In the genomic region with DNA sequence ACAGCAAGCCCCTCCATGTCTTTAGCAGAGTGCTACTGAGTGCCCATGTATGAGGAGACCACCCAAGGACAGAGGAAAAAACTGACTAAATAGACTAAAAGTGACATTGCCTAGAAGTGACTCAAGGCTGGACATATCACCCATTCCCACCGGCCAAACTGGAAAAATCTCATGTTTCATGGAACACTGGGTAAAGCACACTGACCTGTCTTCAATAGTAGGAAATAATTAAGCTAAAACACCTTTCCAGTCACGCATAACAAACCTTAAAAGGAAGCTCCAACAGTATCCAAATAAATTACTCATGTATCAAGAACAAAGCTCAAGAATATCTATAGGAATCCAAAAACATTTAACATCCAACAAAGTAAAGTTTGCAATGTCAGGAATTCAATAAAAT, we compare ENCODE assay signal across 16 cellular contexts.
DNase-seq lines count a peak whose midpoint lies in the region; ATAC-seq and TF ChIP-seq lines count a peak whose summit lies in the region.
"Had no signal": no experiment of that assay in that cellular context is flagged by ENCODE, and none has a peak within 500 bp of the region (broad histone marks: within the 10 kb centered on the region; RNA-seq: fewer than 3 reads in every experiment).

No MANE protein-coding gene starts in this region.

- no peak for TF ChIP-seq CTCF in glutamatergic neuron (IDR thresholded peaks at IDR 0.05; ENCODE audit: partially characterized antibody, unreplicated experiment)

- H3K9me3 Mint-ChIP-seq in glutamatergic neuron (ENCODE audit: unreplicated experiment): peaks cover 6% of the 10 kb centered on the region

- H3K27ac Mint-ChIP-seq in glutamatergic neuron (ENCODE audit: unreplicated experiment): no peak overlapping the region
- H3K27ac Mint-ChIP-seq: CD4-positive, alpha-beta T cell; H9 had no signal

- DNase-seq in DMS53 (lab: John Stamatoyannopoulos, UW) (peak; percentile 22), DMS53 treated with DMSO at 0.1 percent for 48 hours (lab: John Stamatoyannopoulos, UW; ENCODE audit: unreplicated experiment) (no peak), glomerular visceral epithelial cell (ENCODE audit: extremely low spot score) (peak; percentile 12), left kidney (ENCODE audit: low read depth, low spot score) (peak; percentile 7), renal cortical epithelial cell (ENCODE audit: low read depth) (peak; percentile 88), glutamatergic neuron (no peak), NCI-H2227 treated with DMSO at 0.1 percent for 48 hours (lab: John Stamatoyannopoulos, UW) (no peak)
- DNase-seq: AML-193; CD4-positive, alpha-beta T cell; DMS79 treated with DMSO at 0.1 percent for 48 hours; GF-D8; H9; IMR-90 had no signal

- peaks cover 13% of the 10 kb centered on the region for H3K36me3 Mint-ChIP-seq in glutamatergic neuron (ENCODE audit: unreplicated experiment)

- no peaks in the 10 kb centered on the region for H3K4me1 Mint-ChIP-seq in glutamatergic neuron (ENCODE audit: low read depth, unreplicated experiment)

- no peak overlapping the region for H3K4me3 Mint-ChIP-seq in glutamatergic neuron (ENCODE audit: unreplicated experiment)
- H3K4me3 Mint-ChIP-seq: CD4-positive, alpha-beta T cell; H9 had no signal

- no peak for ATAC-seq in GM18909 (IDR thresholded peaks at IDR 0.05; ENCODE audit: poor library complexity, unreplicated experiment)
- ATAC-seq: A549, K562 had no signal

- H3K27me3 Mint-ChIP-seq in glutamatergic neuron (ENCODE audit: unreplicated experiment): peaks cover 5% of the 10 kb centered on the region

Comparison
In these comparisons a context has a peak if more than half of its experiments do, and no peak if none do; other contexts are left out.
1. DNase-seq: peak in DMS53 (single experiment), glomerular visceral epithelial cell (single experiment), left kidney (single experiment) and renal cortical epithelial cell (single experiment); none in DMS53 treated with DMSO at 0.1 percent for 48 hours (single experiment), glutamatergic neuron (single experiment) and NCI-H2227 treated with DMSO at 0.1 percent for 48 hours (single experiment).